8 cellular contexts compared by ENCODE assay signal in genomic region chr2:134919360-134920210, GRCh38. TPM values are rescaled to one million over a fixed set of nuclear protein-coding genes. Genes with fewer than 3 reads are reported as not detected.
DNase-seq lines count a peak whose midpoint lies in the region; ATAC-seq and TF ChIP-seq lines count a peak whose summit lies in the region.

No MANE protein-coding gene starts in this region.

- H3F3A ChIP-seq in SK-N-SH (replicated peaks; ENCODE audit: insufficient read depth), result peaks cover 7% of the 10 kb centered on the region

- POLR2A ChIA-PET in SK-N-SH (lab: Yijun Ruan, JAX), result no interaction called here

- peaks cover 6 to 12% of the 10 kb centered on the region in 2 experiments; a peak in 2 of 4 replicates for H3K4me1 ChIP-seq in SK-N-SH (ENCODE audit: control insufficient read depth in 1 of 2, insufficient read depth in 2 of 2, low read depth in 1 of 2, low read length in 1 of 2)

- H3K9me2 ChIP-seq in SK-N-SH, result no peaks in the 10 kb centered on the region

- DNase-seq in DMS79 treated with DMSO at 0.1 percent for 48 hours (lab: John Stamatoyannopoulos, UW), result peak; percentile 34
- DNase-seq in SK-N-SH, result peak; percentile 32
- DNase-seq in brain microvascular endothelial cell, result peak; percentile 13
- DNase-seq in kidney epithelial cell (ENCODE audit: low read depth), result no peak
- peak; percentile 56 to 65 for DNase-seq in stimulated activated CD4-positive, alpha-beta T cell treated with anti-CD3 and anti-CD28 coated beads, Interleukin-2, amount 100 ng/mL, for 24 hours
- no peak for DNase-seq in GM19238 (ENCODE audit: insufficient read length, low spot score)
- no peak for DNase-seq in foreskin melanocyte

- peaks cover 58% of the 10 kb centered on the region for H3K79me2 ChIP-seq in SK-N-SH (ENCODE audit: insufficient read depth)

- ATAC-seq in HG03135 (IDR thresholded peaks at IDR 0.05; ENCODE audit: unreplicated experiment), result peak; percentile 3

- H3K9me3 ChIP-seq in SK-N-SH, result no peaks in the 10 kb centered on the region

- CTCF ChIA-PET in SK-N-SH (lab: Yijun Ruan, JAX), result interaction anchor here (0.7 to 2.4 kb wide), 2 partner anchors 8 to 1228 kb away, joined by 3 to 6 read pairs; no protein-coding TSS in a partner anchor

- in situ Hi-C loops in brain microvascular endothelial cell (cut with HindIII; ENCODE audit: low pct_ligation_motif_present, low sequenced_read_pairs), result no loop called here

- H3K27ac ChIP-seq in SK-N-SH (ENCODE audit: low read depth in 2 of 2, low read length in 1 of 2) (peak overlapping the region; percentile 96 to 98), brain microvascular endothelial cell (peak overlapping the region; percentile 90)

- H3K27me3 ChIP-seq in SK-N-SH (ENCODE audit: insufficient read depth) (no peaks in the 10 kb centered on the region), brain microvascular endothelial cell (replicated peaks) (no peaks in the 10 kb centered on the region), kidney epithelial cell (ENCODE audit: control insufficient read depth, insufficient read depth, low read length) (no peaks in the 10 kb centered on the region)

- peak overlapping the region; percentile 99 for H3K9ac ChIP-seq in SK-N-SH

- no peak overlapping the region for H2AFZ ChIP-seq in SK-N-SH (ENCODE audit: low read depth)

- H4K20me1 ChIP-seq in SK-N-SH (ENCODE audit: insufficient read depth), result peaks cover 52% of the 10 kb centered on the region

- TF ChIP-seq RAD21 in SK-N-SH (IDR thresholded peaks at IDR 0.05; ENCODE audit: low read length), result no peak

- H3K4me2 ChIP-seq in SK-N-SH, result peak overlapping the region; percentile 74

- peaks cover 10 to 23% of the 10 kb centered on the region in 2 experiments for H3K36me3 ChIP-seq in SK-N-SH (replicated peaks in 1 of 2; ENCODE audit: control insufficient read depth in 1 of 2, insufficient read depth in 2 of 2, low read length in 1 of 2)
- H3K36me3 ChIP-seq in brain microvascular endothelial cell (replicated peaks), result no peaks in the 10 kb centered on the region
- H3K36me3 ChIP-seq in kidney epithelial cell (ENCODE audit: control insufficient read depth, insufficient read depth, low read length), result no peaks in the 10 kb centered on the region

- WGBS in SK-N-SH (ENCODE audit: low lambda C conversion rate), result under 1% methylated on average over 29 of the region's 29 CpGs

- H3K4me3 ChIP-seq in SK-N-SH (ENCODE audit: low read depth in 2 of 2, low read length in 1 of 2), result peak overlapping the region; percentile 82 to 90
- peak overlapping the region; percentile 96 for H3K4me3 ChIP-seq in brain microvascular endothelial cell (ENCODE audit: low read depth, low read length)
- H3K4me3 ChIP-seq in kidney epithelial cell (ENCODE audit: low read depth, low read length), result peak overlapping the region; percentile 100

- no peak for TF ChIP-seq CTCF in SK-N-SH (IDR thresholded peaks at IDR 0.05)
- TF ChIP-seq CTCF in brain microvascular endothelial cell (IDR thresholded peaks at IDR 0.05; ENCODE audit: low read depth, low read length, missing control alignments), result no peak
- TF ChIP-seq CTCF in kidney epithelial cell (IDR thresholded peaks at IDR 0.05; ENCODE audit: insufficient read depth, low read length, poor library complexity, severe bottlenecking), result no peak

- no peak for TF ChIP-seq EP300 in SK-N-SH (IDR thresholded peaks at IDR 0.05; ENCODE audit: borderline replicate concordance in 1 of 2, low read depth in 1 of 2, low read length in 1 of 2)

TF ChIP-seq in SK-N-SH, 30 proteins besides CTCF, POLR2A, EP300 and RAD21:
- TF ChIP-seq CHD2 (IDR thresholded peaks at IDR 0.05; ENCODE audit: low read length, partially characterized antibody), result no peak
- no peak for TF ChIP-seq MEF2A (IDR thresholded peaks at IDR 0.05; ENCODE audit: borderline replicate concordance, low read depth)
- no peak for TF ChIP-seq POLR2AphosphoS5 (IDR thresholded peaks at IDR 0.05; ENCODE audit: low read depth, low read length)
- TF ChIP-seq RXRA (IDR thresholded peaks at IDR 0.05; ENCODE audit: borderline replicate concordance, low read depth), result no peak
- TF ChIP-seq REST (IDR thresholded peaks at IDR 0.05; ENCODE audit: low read depth, low read length), result no peak
- no peak for TF ChIP-seq RCOR1 (IDR thresholded peaks at IDR 0.05; ENCODE audit: low read length)
- peak; percentile 56; the same call in 1 of the 2 replicates for TF ChIP-seq SIN3A (IDR thresholded peaks at IDR 0.05; ENCODE audit: borderline replicate concordance, low read depth, low read length)

RNA-seq across cellular contexts. Expression of gene CCNT2, which starts 1.0 kb away (rescaled TPM):
- polyA plus RNA-seq in SK-N-SH (2012; rRNA removed), result 5.3 and 7.2 TPM in 2 replicates
- polyA plus RNA-seq in SK-N-SH (2012; cell fraction: cytosol; rRNA removed), result 4.5 and 4.8 TPM in 2 replicates
- polyA plus RNA-seq in SK-N-SH (2012; cell fraction: nucleus; rRNA removed), result 18.7 and 30.0 TPM in 2 replicates
- 16.8 and 19.2 TPM in 2 replicates for total RNA-seq in kidney epithelial cell

Comparison
In these comparisons a context has a peak if more than half of its experiments do, and no peak if none do; other contexts are left out.
1. DNase-seq: peak in DMS79 treated with DMSO at 0.1 percent for 48 hours (single experiment), SK-N-SH (single experiment), brain microvascular endothelial cell (single experiment) and stimulated activated CD4-positive, alpha-beta T cell treated with anti-CD3 and anti-CD28 coated beads, Interleukin-2, amount 100 ng/mL, for 24 hours (2 of 2); none in kidney epithelial cell (single experiment), GM19238 (single experiment) and foreskin melanocyte (single experiment).
2. Peak in every context shown above with its lines, with median percentiles within 50 percentile points of each other: H3K4me3 ChIP-seq.